In the genomic region with DNA sequence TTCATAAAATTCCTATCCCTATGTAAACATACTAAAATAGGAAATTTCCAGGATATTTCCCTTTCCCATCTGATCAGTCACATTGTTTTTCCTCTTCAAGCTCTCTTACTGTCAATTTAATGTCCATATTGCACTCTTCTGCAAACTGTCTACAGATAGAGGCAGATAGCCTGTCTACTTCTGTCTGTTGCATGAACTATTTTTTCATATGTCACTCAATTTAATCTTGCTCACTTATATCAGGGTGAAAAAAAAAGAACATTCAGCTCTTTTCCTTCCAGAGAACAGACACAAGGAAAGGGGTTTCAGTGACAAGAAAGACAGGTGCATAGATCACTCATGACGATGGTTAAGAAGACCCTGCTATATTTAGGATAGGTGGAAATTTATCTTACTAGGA, we compare ENCODE assay signal across 23 cellular contexts.
"Had no signal": no experiment of that assay in that cellular context is flagged by ENCODE, and none has a peak within 500 bp of the region (broad histone marks: within the 10 kb centered on the region; RNA-seq: fewer than 3 reads in every experiment).

No MANE protein-coding gene starts in this region.

- H3K27ac ChIP-seq: colonic mucosa, coronary artery, epithelial cell of prostate, esophagus muscularis mucosa, esophagus squamous epithelium, foreskin keratinocyte, gastrocnemius medialis, gastroesophageal sphincter, heart left ventricle, heart right ventricle had no signal

- H3K9me3 ChIP-seq: colonic mucosa, esophagus muscularis mucosa, esophagus squamous epithelium, gastrocnemius medialis, gastroesophageal sphincter had no signal

- H3K36me3 ChIP-seq: colonic mucosa, esophagus muscularis mucosa, esophagus squamous epithelium, gastrocnemius medialis, gastroesophageal sphincter, heart left ventricle, heart right ventricle had no signal

- H3K27me3 ChIP-seq: colonic mucosa, dorsolateral prefrontal cortex, esophagus muscularis mucosa, esophagus squamous epithelium, foreskin keratinocyte, gastrocnemius medialis, gastroesophageal sphincter, heart left ventricle, heart right ventricle had no signal

- H3K4me3 ChIP-seq: colonic mucosa, coronary artery, dorsolateral prefrontal cortex, esophagus muscularis mucosa, esophagus squamous epithelium, gastrocnemius medialis, gastroesophageal sphincter, heart left ventricle, heart right ventricle had no signal

- DNase-seq: colonic mucosa; cortex of kidney; dermis blood vessel endothelial cell; dorsolateral prefrontal cortex; effector CD4-positive, alpha-beta T cell; effector CD8-positive, alpha-beta T cell; effector memory CD4-positive, alpha-beta T cell; effector memory CD8-positive, alpha-beta T cell; endodermal cell; erythroblast; esophagus squamous epithelium; foreskin fibroblast; foreskin keratinocyte; foreskin melanocyte; gastrocnemius medialis; glutamatergic neuron; head of caudate nucleus; heart left ventricle; heart right ventricle had no signal
